8 cellular contexts compared by ENCODE assay signal in the genomic region with DNA sequence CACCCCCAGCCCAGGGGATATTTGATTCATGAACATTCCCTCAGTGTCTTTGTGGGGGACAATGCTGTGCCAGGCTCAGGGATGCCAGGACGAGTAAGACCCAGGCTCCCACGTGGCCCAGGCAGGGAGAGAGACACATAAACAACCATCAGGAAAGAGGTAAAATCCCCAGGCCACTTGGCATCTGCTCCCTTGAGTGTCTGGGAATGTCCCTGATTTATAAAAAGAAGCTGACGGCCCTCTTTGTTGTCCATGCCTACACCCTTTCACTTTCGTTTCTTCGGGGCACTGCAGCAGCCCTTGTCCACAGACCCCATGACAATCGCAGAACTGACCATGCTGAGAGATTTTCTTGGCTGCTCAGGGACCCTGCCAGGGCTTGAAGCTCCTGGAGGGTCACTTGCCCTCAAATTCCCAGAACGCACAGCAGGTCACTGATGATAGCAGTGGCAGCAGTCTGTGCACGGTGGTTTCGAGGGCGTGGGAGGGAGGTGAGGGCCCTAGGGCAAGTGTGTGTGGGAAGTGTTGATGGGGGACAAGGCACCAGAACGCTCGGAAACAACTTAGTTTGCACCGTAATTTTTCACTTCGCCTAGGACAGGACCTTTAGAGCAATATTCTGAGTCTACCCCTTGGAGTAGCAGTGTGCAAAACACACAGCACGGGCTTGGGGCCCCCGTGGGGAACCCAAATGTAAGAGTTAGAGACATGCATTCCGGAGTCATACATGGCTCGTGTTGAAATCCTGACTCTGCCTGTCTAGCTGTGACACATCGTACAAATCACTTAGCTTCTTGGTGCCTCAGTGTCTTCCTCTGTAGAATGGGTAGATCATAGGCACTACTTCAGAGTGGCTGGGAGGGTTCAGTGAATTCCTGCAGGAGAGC. TPM values are rescaled to one million over a fixed set of nuclear protein-coding genes. Genes with fewer than 3 reads are reported as not detected.
A peak's percentile ranks its signal among the peaks of the same experiment; 100 is the strongest.
DNase-seq lines count a peak whose midpoint lies in the region; ATAC-seq, FAIRE-seq and TF ChIP-seq lines count a peak whose summit lies in the region.

No MANE protein-coding gene starts in this region.

- ATAC-seq in naive thymus-derived CD4-positive, alpha-beta T cell: peak; percentile 39

- POLR2A ChIA-PET in naive thymus-derived CD4-positive, alpha-beta T cell (lab: Charles Lee): interaction anchor here (1.1 to 1.5 kb wide), 4 partner anchors 17 to 49 kb away, joined by 3 to 6 read pairs (median 4); a partner anchor contains a TSS

- peaks cover 44 to 63% (median 53%) of the 10 kb centered on the region in 7 donors for H3K4me1 Mint-ChIP-seq in naive thymus-derived CD4-positive, alpha-beta T cell

- H3K27ac ChIP-seq in SJSA1: peak overlapping the region; percentile 44
- H3K27ac ChIP-seq in naive thymus-derived CD4-positive, alpha-beta T cell (ENCODE audit: low read depth, low read length): peak overlapping the region; percentile 43
- peak overlapping the region; percentile 78 for H3K27ac ChIP-seq in vagina

- peaks cover 0 to 36% (median 0%) of the 10 kb centered on the region in 5 donors for H3K36me3 Mint-ChIP-seq in naive thymus-derived CD4-positive, alpha-beta T cell

- intact Hi-C loops in naive thymus-derived CD4-positive, alpha-beta T cell (cut with micrococcal nuclease): loop anchor here (1.0 to 2.0 kb wide), 2 partner anchors 14 to 17 kb away; a partner anchor contains a TSS
- intact Hi-C loops in vagina (cut with DNase I): no loop called here

- peak overlapping the region; percentile 49 to 88 (median 80) for H3K4me3 Mint-ChIP-seq in naive thymus-derived CD4-positive, alpha-beta T cell

- H3K4me3 ChIP-seq in SJSA1 (peak overlapping the region; percentile 31), vagina (peak overlapping the region; percentile 38 to 47)
- H3K4me3 ChIP-seq in naive thymus-derived CD4-positive, alpha-beta T cell (ENCODE audit: low read length): peak overlapping the region; percentile 56

- in situ Hi-C loops in GM13976 (cut with MboI; ENCODE audit: low sequenced_read_pairs, unreplicated experiment): no loop called here

- H3K9me3 Mint-ChIP-seq in naive thymus-derived CD4-positive, alpha-beta T cell: peaks cover 0 to 7% (median 0%) of the 10 kb centered on the region in 11 donors

- H3K27me3 Mint-ChIP-seq in naive thymus-derived CD4-positive, alpha-beta T cell: peaks cover 0 to 6% (median 0%) of the 10 kb centered on the region in 5 donors

- no peak for TF ChIP-seq POLR2A in vagina (IDR thresholded peaks at IDR 0.05)

- no peaks in the 10 kb centered on the region for H3K36me3 ChIP-seq in SJSA1
- no peaks in the 10 kb centered on the region for H3K36me3 ChIP-seq in naive thymus-derived CD4-positive, alpha-beta T cell (ENCODE audit: control insufficient read depth in 2 of 3, insufficient read depth in 3 of 3, low read length in 3 of 3)
- no peaks in the 10 kb centered on the region for H3K36me3 ChIP-seq in vagina

- H3K4me1 ChIP-seq in SJSA1 (replicated peaks) (peaks cover 17% of the 10 kb centered on the region), vagina (peaks cover 46% of the 10 kb centered on the region)
- peaks cover 28 to 50% of the 10 kb centered on the region in 2 donors for H3K4me1 ChIP-seq in naive thymus-derived CD4-positive, alpha-beta T cell (ENCODE audit: control insufficient read depth in 2 of 2, insufficient read depth in 2 of 2, low read length in 2 of 2)

- peak overlapping the region; percentile 49 to 89 (median 83) for H3K27ac Mint-ChIP-seq in naive thymus-derived CD4-positive, alpha-beta T cell

- no peak for FAIRE-seq in HTR-8/SVneo (lab: Jason Lieb, UNC)

- H3K27me3 ChIP-seq in SJSA1 (replicated peaks) (no peaks in the 10 kb centered on the region), vagina (no peaks in the 10 kb centered on the region)
- H3K27me3 ChIP-seq in naive thymus-derived CD4-positive, alpha-beta T cell (ENCODE audit: control insufficient read depth in 2 of 2, insufficient read depth in 2 of 2, low read length in 2 of 2): no peaks in the 10 kb centered on the region

- peak; percentile 75 for DNase-seq in GM13976 (ENCODE audit: low spot score)
- peak; percentile 4 for DNase-seq in HCEC 1CT
- peak; percentile 55 to 66 for DNase-seq in SJSA1 (ENCODE audit: low read depth in 1 of 2, low spot score in 2 of 2)
- peak; percentile 64 for DNase-seq in dermis blood vessel endothelial cell
- DNase-seq in naive thymus-derived CD4-positive, alpha-beta T cell: peak in 2 of 9 donors; percentile 29 to 55
- DNase-seq in vagina (ENCODE audit: extremely low spot score in 2 of 2): no peak
- no peak for DNase-seq in HT-29 (ENCODE audit: low spot score)
- no peak for DNase-seq in HTR-8/SVneo (ENCODE audit: insufficient read length, low spot score)

- TF ChIP-seq CTCF in GM13976 (IDR thresholded peaks at IDR 0.05; ENCODE audit: borderline replicate concordance, control extremely low read depth, extremely low read depth, insufficient read depth, missing control alignments) (no peak), vagina (IDR thresholded peaks at IDR 0.05) (no peak)

- no peaks in the 10 kb centered on the region; the same call in 1 of the 2 replicates for H3K9me3 ChIP-seq in SJSA1 (replicated peaks)
- no peaks in the 10 kb centered on the region for H3K9me3 ChIP-seq in naive thymus-derived CD4-positive, alpha-beta T cell (ENCODE audit: control insufficient read depth in 2 of 3, low read length in 3 of 3)
- H3K9me3 ChIP-seq in vagina: no peaks in the 10 kb centered on the region

- CTCF ChIA-PET in naive thymus-derived CD4-positive, alpha-beta T cell (lab: Charles Lee): interaction anchor here (0.6 to 1.8 kb wide), 4 partner anchors 17 to 49 kb away, joined by 3 to 6 read pairs (median 4); a partner anchor contains a TSS

RNA-seq across cellular contexts. Expression of a gene that starts 4.7 kb away (rescaled TPM):
- total RNA-seq in SJSA1 (2014; rRNA removed; shearing (Covaris generic)): 0.05 TPM in 1 of 2 replicates, not detected in the other
- total RNA-seq in dermis blood vessel endothelial cell (0.51 and 1.6 TPM in 2 replicates), vagina (43.5 TPM)
- 10 to 100 TPM in 2 of 5 experiments, 1 to 10 TPM in 1, under 1 TPM in 2; 0.49 to 40.5 (median 4.8) TPM for total RNA-seq in naive thymus-derived CD4-positive, alpha-beta T cell
- polyA plus RNA-seq in naive thymus-derived CD4-positive, alpha-beta T cell: under 1 TPM; 0.06 TPM
- total RNA-seq in HT-29 (2014; rRNA removed; shearing (Covaris generic)): not detected in 2 replicates

RNA-seq across cellular contexts. Expression of a gene that starts 17.0 kb away (rescaled TPM):
- total RNA-seq in SJSA1 (2014; rRNA removed; shearing (Covaris generic)): not detected in 2 replicates
- 0.34 and 0.70 TPM in 2 replicates for total RNA-seq in dermis blood vessel endothelial cell
- total RNA-seq in naive thymus-derived CD4-positive, alpha-beta T cell: 10 to 100 TPM; 32.4 to 94.9 (median 70.8) TPM
- 10 to 100 TPM; 62.6 to 96.1 TPM for polyA plus RNA-seq in naive thymus-derived CD4-positive, alpha-beta T cell
- 2.2 TPM for total RNA-seq in vagina
- total RNA-seq in HT-29 (2014; rRNA removed; shearing (Covaris generic)): 0.23 TPM in 1 of 2 replicates, not detected in the other

RNA-seq across cellular contexts. Expression of a gene that starts 43.8 kb away (rescaled TPM):
- 28.7 and 32.0 TPM in 2 replicates for total RNA-seq in SJSA1 (2014; rRNA removed; shearing (Covaris generic))
- total RNA-seq in dermis blood vessel endothelial cell (37.5 and 59.1 TPM in 2 replicates), vagina (33.9 TPM)
- 100 to 1,000 TPM; 259 to 393 (median 336) TPM for total RNA-seq in naive thymus-derived CD4-positive, alpha-beta T cell
- polyA plus RNA-seq in naive thymus-derived CD4-positive, alpha-beta T cell: 100 to 1,000 TPM; 170 to 224 TPM
- 3.5 and 5.2 TPM in 2 replicates for total RNA-seq in HT-29 (2014; rRNA removed; shearing (Covaris generic))

Comparison
In these comparisons a context has a peak if more than half of its experiments do, and no peak if none do; other contexts are left out.
1. DNase-seq: peak in GM13976 (single experiment), HCEC 1CT (single experiment), SJSA1 (2 of 2) and dermis blood vessel endothelial cell (single experiment); none in vagina (0 of 2), HT-29 (single experiment) and HTR-8/SVneo (single experiment).
2. RNA of a gene that starts 17.0 kb away (total RNA-seq): 32.4 to 94.9 TPM in naive thymus-derived CD4-positive, alpha-beta T cell; 2.2 TPM in vagina (single experiment), 0.34 to 0.70 TPM in dermis blood vessel endothelial cell, 0.23 TPM in HT-29 and not detected in SJSA1; every median in the first group is over 10 times any median in the second.
3. Peak in every context shown above with its lines, with median percentiles within 50 percentile points of each other: H3K27ac ChIP-seq and H3K4me3 ChIP-seq.